In the genomic region with DNA sequence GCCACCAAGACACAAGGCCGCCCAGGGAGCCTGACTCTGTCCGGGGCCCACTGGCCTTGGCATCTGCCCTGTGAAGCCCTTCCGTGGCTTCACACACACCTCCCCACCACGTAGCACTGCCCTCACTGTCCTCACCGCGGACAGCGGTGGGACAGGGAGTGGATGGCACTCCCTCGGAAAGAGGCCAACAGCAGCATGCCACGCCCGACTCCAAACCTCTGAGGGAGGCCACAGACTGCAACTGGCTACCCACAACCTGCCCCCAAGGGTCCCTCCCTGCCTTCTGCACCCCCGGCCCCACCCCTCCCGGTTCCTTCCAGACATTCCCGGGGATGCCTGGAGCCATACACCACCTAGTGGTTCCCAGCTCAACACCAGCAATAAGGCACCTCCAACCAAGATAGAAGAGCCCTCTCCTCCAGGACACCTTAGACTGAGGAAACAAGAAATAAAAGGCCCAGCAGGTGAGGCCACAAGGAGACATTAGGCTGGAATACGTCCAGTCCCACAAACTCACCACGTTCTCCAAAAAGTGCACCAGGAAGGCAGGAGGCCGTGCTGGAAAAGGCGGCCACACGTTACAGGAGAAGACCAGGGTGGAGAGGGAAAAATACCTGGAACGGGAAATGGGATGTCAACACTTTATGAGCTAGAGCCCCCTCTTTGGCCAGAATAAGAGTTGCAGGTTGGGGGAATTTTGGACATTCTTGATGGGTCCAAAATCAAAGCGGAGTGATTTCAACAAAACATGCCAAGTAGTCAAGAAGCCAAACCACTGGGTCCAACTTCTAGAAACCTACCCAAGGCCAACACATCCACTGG, we compare ENCODE assay signal across 13 cellular contexts.
DNase-seq lines count a peak whose midpoint lies in the region; ATAC-seq and TF ChIP-seq lines count a peak whose summit lies in the region.
"Had no signal": no experiment of that assay in that cellular context is flagged by ENCODE, and none has a peak within 500 bp of the region (broad histone marks: within the 10 kb centered on the region; RNA-seq: fewer than 3 reads in every experiment).

No MANE protein-coding gene starts in this region.

- no peak overlapping the region for H2BK12ac ChIP-seq in mesenchymal stem cell (ENCODE audit: low read length in 2 of 2)

- ATAC-seq in stimulated activated effector memory CD8-positive, alpha-beta T cell treated with anti-CD3 and anti-CD28 coated beads, Interleukin-12 subunit alpha, Interleukin-12 subunit beta, amount 100 ng/mL, for 72 hours = no peak
- ATAC-seq: gastrocnemius medialis had no signal

- H3K4me3 ChIP-seq in BJ (ENCODE audit: low read depth, low read length) = no peak overlapping the region
- no peak overlapping the region for H3K4me3 ChIP-seq in HEK293 (ENCODE audit: low read depth, low read length)
- H3K4me3 ChIP-seq in astrocyte of the spinal cord (ENCODE audit: low read depth, low read length) = no peak overlapping the region
- no peak overlapping the region for H3K4me3 ChIP-seq in mesenchymal stem cell (ENCODE audit: insufficient read depth in 1 of 2, low read depth in 1 of 2, low read length in 2 of 2)
- H3K4me3 ChIP-seq: gastrocnemius medialis, lung had no signal

- peak overlapping the region; percentile 28 for H4K91ac ChIP-seq in mesenchymal stem cell (ENCODE audit: low read length)

- H3K18ac ChIP-seq in mesenchymal stem cell (ENCODE audit: low read depth in 1 of 2, low read length in 2 of 2) = no peak overlapping the region

- H3K23ac ChIP-seq in mesenchymal stem cell (ENCODE audit: low read length in 2 of 2) = no peak overlapping the region

- no peak overlapping the region for H4K8ac ChIP-seq in mesenchymal stem cell (ENCODE audit: low read length)

- H3K9me3 Mint-ChIP-seq in stimulated activated effector memory CD8-positive, alpha-beta T cell treated with anti-CD3 and anti-CD28 coated beads, Interleukin-12 subunit alpha, Interleukin-12 subunit beta, amount 100 ng/mL, for 72 hours = no peaks in the 10 kb centered on the region
- no peaks in the 10 kb centered on the region for H3K9me3 Mint-ChIP-seq in activated naive CD4-positive, alpha-beta T cell treated with anti-CD3 and anti-CD28 coated beads, Interleukin-2, amount 10 ng/mL, durations not matched to agents 7 days and 5 days

- WGBS in mesenchymal stem cell = 88% methylated on average over 20 of the region's 20 CpGs

- no peak overlapping the region for H2BK15ac ChIP-seq in mesenchymal stem cell (ENCODE audit: low read depth, poor library complexity, severe bottlenecking)

- POLR2A ChIA-PET in BJ (lab: Charles Lee) = no interaction called here
- POLR2A ChIA-PET in HEK293 (lab: Yijun Ruan, JAX) = no interaction called here

- H3K4me1 ChIP-seq in HEK293 (ENCODE audit: control insufficient read depth, insufficient read depth, low read length) (peaks cover 20% of the 10 kb centered on the region), mesenchymal stem cell (ENCODE audit: control insufficient read depth, insufficient read depth, low read depth, low read length) (peaks cover 31% of the 10 kb centered on the region)
- H3K4me1 ChIP-seq: gastrocnemius medialis had no signal

- in situ Hi-C loops in astrocyte of the spinal cord (cut with HindIII; ENCODE audit: low sequenced_read_pairs) = no loop called here

- no peak overlapping the region for H2BK120ac ChIP-seq in mesenchymal stem cell (ENCODE audit: low read depth, low read length)

- H2AK5ac ChIP-seq in mesenchymal stem cell (ENCODE audit: low read length, severe bottlenecking) = no peak overlapping the region

- peak overlapping the region in 1 of 2 experiments; percentile 9 for H3K14ac ChIP-seq in mesenchymal stem cell (ENCODE audit: low read length in 2 of 2)

- TF ChIP-seq CTCF in BJ (IDR thresholded peaks at IDR 0.05; ENCODE audit: insufficient read depth, low read depth, low read length) (peak; percentile 19; the same call in 1 of the 2 replicates), HEK293 (tag by site-specific recombination; IDR thresholded peaks at IDR 0.05) (peak; percentile 10; the same call in 1 of the 2 replicates), astrocyte of the spinal cord (IDR thresholded peaks at IDR 0.05; ENCODE audit: low read depth, low read length) (peak; percentile 32)

- H3K4me1 Mint-ChIP-seq in stimulated activated effector memory CD8-positive, alpha-beta T cell treated with anti-CD3 and anti-CD28 coated beads, Interleukin-12 subunit alpha, Interleukin-12 subunit beta, amount 100 ng/mL, for 72 hours = no peaks in the 10 kb centered on the region
- H3K4me1 Mint-ChIP-seq in activated naive CD4-positive, alpha-beta T cell treated with anti-CD3 and anti-CD28 coated beads, Interleukin-2, amount 10 ng/mL, durations not matched to agents 7 days and 5 days = no peaks in the 10 kb centered on the region

- no peaks in the 10 kb centered on the region for H3K36me3 Mint-ChIP-seq in stimulated activated effector memory CD8-positive, alpha-beta T cell treated with anti-CD3 and anti-CD28 coated beads, Interleukin-12 subunit alpha, Interleukin-12 subunit beta, amount 100 ng/mL, for 72 hours
- H3K36me3 Mint-ChIP-seq in activated naive CD4-positive, alpha-beta T cell treated with anti-CD3 and anti-CD28 coated beads, Interleukin-2, amount 10 ng/mL, durations not matched to agents 7 days and 5 days = no peaks in the 10 kb centered on the region

- H3K27me3 ChIP-seq in BJ (ENCODE audit: control insufficient read depth, insufficient read depth, low read length) = no peaks in the 10 kb centered on the region
- no peaks in the 10 kb centered on the region for H3K27me3 ChIP-seq in mesenchymal stem cell (ENCODE audit: control insufficient read depth in 1 of 2, insufficient read depth in 1 of 2, low read length in 2 of 2)
- H3K27me3 ChIP-seq: gastrocnemius medialis had no signal

- no peaks in the 10 kb centered on the region for H3K36me3 ChIP-seq in BJ (ENCODE audit: control insufficient read depth, insufficient read depth, low read length)
- no peaks in the 10 kb centered on the region for H3K36me3 ChIP-seq in HEK293 (ENCODE audit: control insufficient read depth in 2 of 2, insufficient read depth in 1 of 2, low read length in 2 of 2)
- H3K36me3 ChIP-seq in mesenchymal stem cell (ENCODE audit: control insufficient read depth in 1 of 2, insufficient read depth in 2 of 2, low read depth in 1 of 2, low read length in 2 of 2) = peaks cover 0 to 18% of the 10 kb centered on the region in 2 experiments
- H3K36me3 ChIP-seq: gastrocnemius medialis had no signal

- no peak overlapping the region for H3K4me3 Mint-ChIP-seq in stimulated activated effector memory CD8-positive, alpha-beta T cell treated with anti-CD3 and anti-CD28 coated beads, Interleukin-12 subunit alpha, Interleukin-12 subunit beta, amount 100 ng/mL, for 72 hours
- no peak overlapping the region for H3K4me3 Mint-ChIP-seq in activated naive CD4-positive, alpha-beta T cell treated with anti-CD3 and anti-CD28 coated beads, Interleukin-2, amount 10 ng/mL, durations not matched to agents 7 days and 5 days

- no peak for DNase-seq in BJ (ENCODE audit: low read depth)
- DNase-seq in astrocyte of the spinal cord (ENCODE audit: low read depth, low spot score) = no peak
- DNase-seq in mesenchymal stem cell = no peak
- no peak for DNase-seq in stimulated activated effector memory CD8-positive, alpha-beta T cell treated with anti-CD3 and anti-CD28 coated beads, Interleukin-12 subunit alpha, Interleukin-12 subunit beta, amount 100 ng/mL, for 72 hours (ENCODE audit: low spot score in 2 of 2)
- no peak for DNase-seq in activated naive CD4-positive, alpha-beta T cell treated with anti-CD3 and anti-CD28 coated beads, Interleukin-2, amount 10 ng/mL, durations not matched to agents 7 days and 5 days
- no peak for DNase-seq in NK-92 (lab: John Stamatoyannopoulos, UW; ENCODE audit: unreplicated experiment)
- no peak for DNase-seq in pons (ENCODE audit: low spot score)
- DNase-seq: activated T-cell treated with anti-CD3 and anti-CD28 coated beads, Interleukin-2, amount 50 U/mL, for 1 hour; gastrocnemius medialis; MV-4-11; T1000 had no signal

- H3K27me3 Mint-ChIP-seq in activated naive CD4-positive, alpha-beta T cell treated with anti-CD3 and anti-CD28 coated beads, Interleukin-2, amount 10 ng/mL, durations not matched to agents 7 days and 5 days = no peaks in the 10 kb centered on the region

- H3K79me1 ChIP-seq in mesenchymal stem cell (replicated peaks; ENCODE audit: low read length, poor library complexity, severe bottlenecking) = peaks cover 39% of the 10 kb centered on the region

- H3K27ac ChIP-seq in HEK293 (ENCODE audit: extremely low read depth, low read depth, low read length) (no peak overlapping the region; the same call in none of the 2 replicates), mesenchymal stem cell (ENCODE audit: low read length, poor library complexity, severe bottlenecking) (no peak overlapping the region)
- H3K27ac ChIP-seq: gastrocnemius medialis had no signal

- H3K9ac ChIP-seq in mesenchymal stem cell (ENCODE audit: low read length) = no peak overlapping the region

- no peak overlapping the region for H3K27ac Mint-ChIP-seq in stimulated activated effector memory CD8-positive, alpha-beta T cell treated with anti-CD3 and anti-CD28 coated beads, Interleukin-12 subunit alpha, Interleukin-12 subunit beta, amount 100 ng/mL, for 72 hours
- no peak overlapping the region for H3K27ac Mint-ChIP-seq in activated naive CD4-positive, alpha-beta T cell treated with anti-CD3 and anti-CD28 coated beads, Interleukin-2, amount 10 ng/mL, durations not matched to agents 7 days and 5 days

- no peaks in the 10 kb centered on the region for H3K9me3 ChIP-seq in HEK293 (ENCODE audit: control insufficient read depth, insufficient read depth, low read depth, low read length)
- no peaks in the 10 kb centered on the region for H3K9me3 ChIP-seq in mesenchymal stem cell (ENCODE audit: control insufficient read depth, low read length)
- H3K9me3 ChIP-seq: gastrocnemius medialis had no signal

- no peak overlapping the region for H3K4ac ChIP-seq in mesenchymal stem cell (ENCODE audit: low read depth in 1 of 2, low read length in 2 of 2)

- no peak overlapping the region for H2AFZ ChIP-seq in mesenchymal stem cell (ENCODE audit: low read depth, low read length)

- H2BK5ac ChIP-seq in mesenchymal stem cell (ENCODE audit: low read depth, low read length, poor library complexity, severe bottlenecking) = no peak overlapping the region

- CTCF ChIA-PET in BJ (lab: Yijun Ruan, JAX) (no interaction called here), HEK293 (lab: Yijun Ruan, JAX) (interaction anchor here (0.6 to 1.3 kb wide), 5 partner anchors 24 to 89 kb away, joined by 3 to 5 read pairs (median 3); no protein-coding TSS in a partner anchor)
- CTCF ChIA-PET in activated naive CD4-positive, alpha-beta T cell treated with anti-CD3 and anti-CD28 coated beads, Interleukin-2, amount 10 ng/mL, durations not matched to agents 7 days and 5 days (lab: Charles Lee) = no interaction called here

- H3K4me2 ChIP-seq in mesenchymal stem cell (ENCODE audit: low read length, poor library complexity, severe bottlenecking) = no peak overlapping the region

TF ChIP-seq in HEK293, 187 proteins besides CTCF, POLR2A, EP300 and RAD21 (continues in another document):
- TF ChIP-seq ZNF777 (tag by site-specific recombination; IDR thresholded peaks at IDR 0.05; ENCODE audit: borderline replicate concordance) = no peak
